In the genomic region with DNA sequence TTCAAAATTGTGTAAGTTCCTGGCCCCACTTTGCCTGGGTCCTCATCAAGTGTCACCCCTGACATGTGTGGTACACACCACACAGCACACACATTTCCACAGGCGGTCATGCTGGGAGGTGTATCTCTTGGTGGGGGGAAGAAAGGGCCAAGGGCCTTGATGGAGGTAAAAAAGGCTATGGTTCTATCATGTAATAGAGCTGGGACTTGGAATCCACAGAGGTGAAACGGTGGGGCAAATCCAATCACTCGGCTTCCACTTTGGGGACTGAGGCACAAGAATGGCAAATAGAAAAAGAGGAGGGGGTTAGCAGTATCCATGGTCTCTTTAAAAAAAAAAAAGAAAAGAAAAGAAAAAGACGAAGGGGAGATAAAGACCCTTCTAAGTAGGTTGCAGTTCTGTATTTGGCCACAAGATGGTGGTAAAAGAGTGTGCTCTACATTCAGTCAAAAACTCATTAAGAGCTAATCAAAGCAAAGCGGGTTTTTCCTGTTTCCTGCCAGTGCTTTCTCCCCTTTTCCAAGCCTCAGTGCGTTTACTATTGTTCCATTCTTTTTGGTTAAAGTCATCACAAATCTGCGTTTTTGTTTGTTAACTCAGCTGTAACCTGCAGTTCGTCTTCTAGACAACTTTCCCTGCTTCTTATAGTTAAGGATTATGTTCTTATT, we compare ENCODE assay signal across 8 cellular contexts. TPM values are rescaled to one million over a fixed set of nuclear protein-coding genes. Genes with fewer than 3 reads are reported as not detected.
DNase-seq lines count a peak whose midpoint lies in the region; ATAC-seq, FAIRE-seq and TF ChIP-seq lines count a peak whose summit lies in the region.

No MANE protein-coding gene starts in this region.

- H3K79me2 ChIP-seq in OCI-LY3 (ENCODE audit: low read length), result no peaks in the 10 kb centered on the region

- WGBS in right lobe of liver (ENCODE audit: insufficient coverage, low coverage, low lambda C conversion rate, missing lambda C conversion rate), result 2% methylated on average over 8 of the region's 8 CpGs

- peak overlapping the region; percentile 68 for H3K4me2 ChIP-seq in OCI-LY3 (ENCODE audit: low read length)

- no peak overlapping the region for H3K27ac ChIP-seq in HEK293 (ENCODE audit: extremely low read depth, low read depth, low read length)
- no peak overlapping the region for H3K27ac ChIP-seq in OCI-LY3 (ENCODE audit: low read length)
- H3K27ac ChIP-seq in right lobe of liver, result no peak overlapping the region

- H3K4me1 ChIP-seq in HEK293 (ENCODE audit: control insufficient read depth, insufficient read depth, low read length) (peaks cover 2% of the 10 kb centered on the region), OCI-LY3 (ENCODE audit: low read length) (peaks cover 18% of the 10 kb centered on the region), right lobe of liver (peaks cover 0 to 6% (median 0%) of the 10 kb centered on the region in 4 donors)

- H3K27me3 ChIP-seq in OCI-LY3 (ENCODE audit: low read depth, low read length), result peaks cover 5% of the 10 kb centered on the region; the same call in 1 of the 2 replicates
- no peaks in the 10 kb centered on the region for H3K27me3 ChIP-seq in right lobe of liver

- POLR2A ChIA-PET in HEK293 (lab: Yijun Ruan, JAX), result interaction anchor here (0.5 to 1.2 kb wide), 2 partner anchors 102 to 388 kb away, joined by 3 read pairs; no protein-coding TSS in a partner anchor

- no peaks in the 10 kb centered on the region for H4K20me1 ChIP-seq in OCI-LY3 (ENCODE audit: insufficient read depth, low read length)

- FAIRE-seq in urothelium cell line (lab: Jason Lieb, UNC), result no peak

- intact Hi-C loops in right lobe of liver (cut with DNase I), result no loop called here

- H3K36me3 ChIP-seq in HEK293 (ENCODE audit: control insufficient read depth in 2 of 2, insufficient read depth in 1 of 2, low read length in 2 of 2) (no peaks in the 10 kb centered on the region), OCI-LY3 (replicated peaks; ENCODE audit: low read depth, low read length) (no peaks in the 10 kb centered on the region), right lobe of liver (no peaks in the 10 kb centered on the region)

- peak overlapping the region; percentile 30; the same call in 1 of the 2 replicates for H3K9ac ChIP-seq in OCI-LY3 (ENCODE audit: low read length)

- no peaks in the 10 kb centered on the region for H3K9me3 ChIP-seq in HEK293 (ENCODE audit: control insufficient read depth, insufficient read depth, low read depth, low read length)
- H3K9me3 ChIP-seq in OCI-LY3 (ENCODE audit: insufficient read depth, low read length), result no peaks in the 10 kb centered on the region
- H3K9me3 ChIP-seq in right lobe of liver, result no peaks in the 10 kb centered on the region

- peak; percentile 41 for DNase-seq in COLO668 (lab: John Stamatoyannopoulos, UW; ENCODE audit: unreplicated experiment)
- peak; percentile 45 for DNase-seq in dedifferentiated amniotic fluid mesenchymal stem cell (ENCODE audit: extremely low spot score)
- DNase-seq in right lobe of liver, result no peak
- no peak for DNase-seq in urothelium cell line (ENCODE audit: low spot score)

- ATAC-seq in right lobe of liver (peak; percentile 70 to 76 (median 74)), GM21381 (IDR thresholded peaks at IDR 0.05; ENCODE audit: unreplicated experiment) (no peak), GM18511 (IDR thresholded peaks at IDR 0.05; ENCODE audit: unreplicated experiment) (no peak)

- CTCF ChIA-PET in HEK293 (lab: Yijun Ruan, JAX), result interaction anchor here (0.5 to 3.7 kb wide), 78 partner anchors 9 to 1539 kb away, joined by 3 to 33 read pairs (median 4); no protein-coding TSS in a partner anchor

- no peak for TF ChIP-seq POLR2A in right lobe of liver (IDR thresholded peaks at IDR 0.05)

- peak overlapping the region; percentile 77 for H2AFZ ChIP-seq in OCI-LY3 (ENCODE audit: low read depth, low read length)

- H3K4me3 ChIP-seq in HEK293 (ENCODE audit: low read depth, low read length) (no peak overlapping the region), OCI-LY3 (ENCODE audit: low read length) (peak overlapping the region; percentile 48), right lobe of liver (no peak overlapping the region)

- 0 out of 2 replicates have a peak, but pooled peaks have one; percentile 31 for TF ChIP-seq CTCF in HEK293 (tag by site-specific recombination; IDR thresholded peaks at IDR 0.05)
- peak; percentile 77 for TF ChIP-seq CTCF in OCI-LY3 (IDR thresholded peaks at IDR 0.05; ENCODE audit: low read depth, low read length)
- TF ChIP-seq CTCF in right lobe of liver (IDR thresholded peaks at IDR 0.05), result peak; percentile 77 to 93 (median 88)

TF ChIP-seq in HEK293, 187 proteins besides CTCF, POLR2A, EP300 and RAD21 (continues in another document):
- TF ChIP-seq, protein P1, sequence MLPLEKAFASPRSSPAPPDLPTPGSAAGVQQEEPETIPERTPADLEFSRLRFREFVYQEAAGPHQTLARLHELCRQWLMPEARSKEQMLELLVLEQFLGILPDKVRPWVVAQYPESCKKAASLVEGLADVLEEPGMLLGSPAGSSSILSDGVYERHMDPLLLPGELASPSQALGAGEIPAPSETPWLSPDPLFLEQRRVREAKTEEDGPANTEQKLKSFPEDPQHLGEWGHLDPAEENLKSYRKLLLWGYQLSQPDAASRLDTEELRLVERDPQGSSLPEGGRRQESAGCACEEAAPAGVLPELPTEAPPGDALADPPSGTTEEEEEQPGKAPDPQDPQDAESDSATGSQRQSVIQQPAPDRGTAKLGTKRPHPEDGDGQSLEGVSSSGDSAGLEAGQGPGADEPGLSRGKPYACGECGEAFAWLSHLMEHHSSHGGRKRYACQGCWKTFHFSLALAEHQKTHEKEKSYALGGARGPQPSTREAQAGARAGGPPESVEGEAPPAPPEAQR (tag by site-specific recombination; IDR thresholded peaks at IDR 0.05), result no peak
- TF ChIP-seq ZNF48 (tag by site-specific recombination; IDR thresholded peaks at IDR 0.05) (no peak), ZNF76 (tag by site-specific recombination; IDR thresholded peaks at IDR 0.05; ENCODE audit: borderline replicate concordance, low read depth) (no peak), ZNF501 (tag by site-specific recombination; IDR thresholded peaks at IDR 0.05) (no peak), ZNF16 (tag by site-specific recombination; IDR thresholded peaks at IDR 0.05; ENCODE audit: low read depth) (no peak), ZNF654 (tag by site-specific recombination; IDR thresholded peaks at IDR 0.05; ENCODE audit: low read depth) (peak; percentile 95), PRDM4 (tag by site-specific recombination; IDR thresholded peaks at IDR 0.05) (no peak), ZNF513 (tag by site-specific recombination; IDR thresholded peaks at IDR 0.05) (no peak), ZNF768 (tag by site-specific recombination; IDR thresholded peaks at IDR 0.05) (no peak), PRDM1 (tag by site-specific recombination; IDR thresholded peaks at IDR 0.05) (0 out of 2 replicates have a peak, but pooled peaks have one; percentile 12), ZNF837 (tag by site-specific recombination; IDR thresholded peaks at IDR 0.05) (no peak), ZNF335 (tag by site-specific recombination; conservative IDR thresholded peaks at IDR 0.05) (peak; percentile 23; the same call in 1 of the 2 replicates), GFI1B (tag by site-specific recombination; IDR thresholded peaks at IDR 0.05) (0 out of 2 replicates have a peak, but pooled peaks have one; percentile 40), ZBTB26 (tag by site-specific recombination; optimal IDR thresholded peaks at IDR 0.05) (no peak), ZNF132 (tag by site-specific recombination; IDR thresholded peaks at IDR 0.05; ENCODE audit: borderline replicate concordance) (no peak), ZSCAN30 (tag by site-specific recombination; IDR thresholded peaks at IDR 0.05) (0 out of 2 replicates have a peak, but pooled peaks have one; percentile 45), ZNF174 (tag by site-specific recombination; IDR thresholded peaks at IDR 0.05) (no peak)

RNA-seq across cellular contexts. Expression of gene ATP6AP2, which starts 37.0 kb away (rescaled TPM):
- total RNA-seq in right lobe of liver, result 10 to 100 TPM; 44.0 to 63.1 (median 54.0) TPM

Comparison
In these comparisons a context has a peak if more than half of its experiments do, and no peak if none do; other contexts are left out.
1. DNase-seq: peak in COLO668 (single experiment) and dedifferentiated amniotic fluid mesenchymal stem cell (single experiment); none in right lobe of liver (0 of 3) and urothelium cell line (single experiment).
2. CTCF ChIP-seq: peak in every context shown above with its lines; median percentile 88 in right lobe of liver; 77 in OCI-LY3; 31 in HEK293.
3. ATAC-seq: peak in right lobe of liver (4 of 4); none in GM21381 (single experiment) and GM18511 (single experiment).